27 cellular contexts compared by ENCODE assay signal in genomic region chr15:100614918-100615317, GRCh38.
"Had no signal": no experiment of that assay in that cellular context is flagged by ENCODE, and none has a peak within 500 bp of the region (broad histone marks: within the 10 kb centered on the region; RNA-seq: fewer than 3 reads in every experiment).

No MANE protein-coding gene starts in this region.

- H3K27ac ChIP-seq: neural progenitor cell, neutrophil, parathyroid adenoma, right atrium auricular region, right lobe of liver, skin epidermis, stomach, testis, thyroid gland, uterus had no signal

- H3K27me3 Mint-ChIP-seq: naive B cell; stimulated activated naive B cell treated with anti-CD40 and anti-IgM and Interleukin-4, amounts not matched to agents 10 μg/mL and 1 μg/mL and 100 μg/mL, for 72 hours; type B pancreatic cell had no signal

- H3K27me3 ChIP-seq: neural progenitor cell, neutrophil, right atrium auricular region, right lobe of liver, stomach, testis, thyroid gland, uterus had no signal

- H3K36me3 ChIP-seq: uterus had no signal

- H3K9me3 ChIP-seq: neutrophil, right atrium auricular region, right lobe of liver, stomach, testis, thyroid gland, uterus had no signal

- H3K4me3 ChIP-seq: lung, neural progenitor cell, right atrium auricular region, right lobe of liver, skin epidermis, stomach, testis, thyroid gland, uterus had no signal

- H3K27ac Mint-ChIP-seq: mesothelial cell of epicardium; natural killer cell; neural progenitor cell; stimulated activated naive B cell treated with anti-CD40 and anti-IgM and Interleukin-4, amounts not matched to agents 10 μg/mL and 1 μg/mL and 100 μg/mL, for 72 hours; type B pancreatic cell had no signal

- H3K9me3 Mint-ChIP-seq: mesothelial cell of epicardium; naive B cell; natural killer cell; nephron progenitor cell; neural progenitor cell; stimulated activated naive B cell treated with anti-CD40 and anti-IgM and Interleukin-4, amounts not matched to agents 10 μg/mL and 1 μg/mL and 100 μg/mL, for 72 hours; type B pancreatic cell had no signal

- H3K4me3 Mint-ChIP-seq: mesothelial cell of epicardium; naive B cell; natural killer cell; nephron progenitor cell; neural progenitor cell; stimulated activated naive B cell treated with anti-CD40 and anti-IgM and Interleukin-4, amounts not matched to agents 10 μg/mL and 1 μg/mL and 100 μg/mL, for 72 hours; type B pancreatic cell had no signal

- H3K4me1 ChIP-seq: neural progenitor cell, parathyroid adenoma, right atrium auricular region, right lobe of liver, testis, thyroid gland had no signal

- DNase-seq: head of caudate nucleus; islet precursor cell; mesendoderm; naive B cell; natural killer cell; nephron progenitor cell; occipital lobe; right lobe of liver; stimulated activated CD4-positive, alpha-beta T cell treated with anti-CD3 and anti-CD28 coated beads, Interleukin-12 subunit alpha, Interleukin-12 subunit beta, amount 100 ng/mL, for 4 hours; stimulated activated CD4-positive, alpha-beta T cell treated with anti-CD3 and anti-CD28 coated beads, Interleukin-15, amount 100 ng/mL, for 24 hours; stimulated activated CD4-positive, alpha-beta T cell treated with anti-CD3 and anti-CD28 coated beads, Interleukin-2, amount 100 ng/mL, for 24 hours; stimulated activated CD4-positive, alpha-beta T cell treated with anti-CD3 and anti-CD28 coated beads, Interleukin-4, amount 100 ng/mL, for 1 hour; stimulated activated naive B cell treated with anti-CD40 and anti-IgM and Interleukin-4, amounts not matched to agents 10 μg/mL and 1 μg/mL and 100 μg/mL, for 72 hours; stimulated activated naive CD8-positive, alpha-beta T cell treated with anti-CD3 and anti-CD28 coated beads, Interleukin-15, Interleukin-2, amounts not matched to agents 100 U/mL and 50 U/mL, for 24 hours; stomach; testis; thyroid gland; uterus had no signal

- ATAC-seq: left lobe of liver; natural killer cell; right lobe of liver; stimulated activated naive B cell treated with anti-CD40 and anti-IgM and Interleukin-4, amounts not matched to agents 10 μg/mL and 1 μg/mL and 100 μg/mL, for 72 hours; stimulated activated naive CD8-positive, alpha-beta T cell treated with anti-CD3 and anti-CD28 coated beads, Interleukin-15, Interleukin-2, amounts not matched to agents 100 U/mL and 50 U/mL, for 24 hours had no signal

- H3K4me1 Mint-ChIP-seq: mesothelial cell of epicardium, nephron progenitor cell, neural progenitor cell had no signal
